ENCODE assay signal across 1 cellular context in genomic region chr16:75197522-75198134, GRCh38.
TF ChIP-seq lines count a peak whose summit lies in the region.

No MANE protein-coding gene starts in this region.

TF ChIP-seq in GM23338, 12 proteins besides CTCF, POLR2A, EP300 and RAD21 (continued from another document):
- TF ChIP-seq REST (IDR thresholded peaks at IDR 0.05; ENCODE audit: unreplicated experiment): no peak
- TF ChIP-seq POLR2AphosphoS5 (IDR thresholded peaks at IDR 0.05; ENCODE audit: low read depth): no peak
- no peak for TF ChIP-seq EZH2 (IDR thresholded peaks at IDR 0.05; ENCODE audit: low read depth, unreplicated experiment)
- TF ChIP-seq ZNF462 (CRISPR knock-in tag; IDR thresholded peaks at IDR 0.05): no peak
